In genomic region chr3:144968951-144969350, GRCh38 we compare ENCODE assay signal across 15 cellular contexts.
DNase-seq lines count a peak whose midpoint lies in the region; ATAC-seq and TF ChIP-seq lines count a peak whose summit lies in the region.
"Had no signal": no experiment of that assay in that cellular context is flagged by ENCODE, and none has a peak within 500 bp of the region (broad histone marks: within the 10 kb centered on the region; RNA-seq: fewer than 3 reads in every experiment).

No MANE protein-coding gene starts in this region.

- peaks cover 4% of the 10 kb centered on the region for H3K9me3 ChIP-seq in smooth muscle cell (replicated peaks; ENCODE audit: low read depth)
- H3K9me3 ChIP-seq: Caco-2 had no signal

- no peaks in the 10 kb centered on the region for H3K79me2 ChIP-seq in smooth muscle cell (ENCODE audit: low read depth)

- POLR2A ChIA-PET in T-cell (lab: Charles Lee), result no interaction called here

- peaks cover 3 to 4% (median 3%) of the 10 kb centered on the region in 3 donors for H3K9me3 Mint-ChIP-seq in T-cell
- H3K9me3 Mint-ChIP-seq in HFFc6, result peaks cover 15% of the 10 kb centered on the region; the same call in 1 of the 2 replicates

- H3K4me1 ChIP-seq in smooth muscle cell (ENCODE audit: low read depth), result peaks cover 6% of the 10 kb centered on the region
- H3K4me1 ChIP-seq: A549, Caco-2 had no signal

- no peaks in the 10 kb centered on the region for H3K27me3 ChIP-seq in smooth muscle cell (ENCODE audit: low read depth)

- H3K4me3 ChIP-seq in choroid plexus epithelial cell (ENCODE audit: low read depth, low read length) (no peak overlapping the region), smooth muscle cell (no peak overlapping the region)
- H3K4me3 ChIP-seq: A549 had no signal

- H3K27me3 Mint-ChIP-seq in T-cell (no peaks in the 10 kb centered on the region), HFFc6 (ENCODE audit: insufficient read depth) (no peaks in the 10 kb centered on the region)

- CTCF ChIA-PET in T-cell (lab: Charles Lee), result no interaction called here

- peak overlapping the region; percentile 21 for H3K9ac ChIP-seq in smooth muscle cell (ENCODE audit: low read depth)

- H3K4me1 Mint-ChIP-seq in T-cell, result no peaks in the 10 kb centered on the region
- H3K4me1 Mint-ChIP-seq in HFFc6 (ENCODE audit: low read depth), result no peaks in the 10 kb centered on the region
- H3K4me1 Mint-ChIP-seq: CD14-positive monocyte had no signal

- no peaks in the 10 kb centered on the region for H4K20me1 ChIP-seq in smooth muscle cell (ENCODE audit: low read depth)

- no peak overlapping the region for H3K27ac Mint-ChIP-seq in T-cell
- H3K27ac Mint-ChIP-seq in HFFc6, result no peak overlapping the region
- H3K27ac Mint-ChIP-seq: CD14-positive monocyte; CD8-positive, alpha-beta T cell had no signal

- H2AFZ ChIP-seq in smooth muscle cell (ENCODE audit: low read depth), result peak overlapping the region; percentile 60

- H3K36me3 Mint-ChIP-seq in T-cell (no peaks in the 10 kb centered on the region), HFFc6 (ENCODE audit: low read depth) (no peaks in the 10 kb centered on the region)
- H3K36me3 Mint-ChIP-seq: CD14-positive monocyte; CD8-positive, alpha-beta T cell had no signal

- TF ChIP-seq CTCF in choroid plexus epithelial cell (conservative IDR thresholded peaks at IDR 0.05; ENCODE audit: low read depth, low read length) (no peak), smooth muscle cell (IDR thresholded peaks at IDR 0.05; ENCODE audit: borderline replicate concordance, insufficient read depth, poor library complexity, severe bottlenecking) (no peak), HFFc6 (IDR thresholded peaks at IDR 0.05) (no peak)

- no peak for ATAC-seq in T-cell (replicated peaks in 1 of 4)
- ATAC-seq: A549; CD8-positive, alpha-beta T cell; HCT116 had no signal

- WGBS in smooth muscle cell (ENCODE audit: low lambda C conversion rate), result 40% methylated on average over 1 of the region's 1 CpG

- no peaks in the 10 kb centered on the region for H3K36me3 ChIP-seq in smooth muscle cell (ENCODE audit: low read depth)

- H3K4me3 Mint-ChIP-seq in T-cell (no peak overlapping the region), HFFc6 (no peak overlapping the region)
- H3K4me3 Mint-ChIP-seq: CD14-positive monocyte; CD8-positive, alpha-beta T cell had no signal

- no peaks in the 10 kb centered on the region for H3F3A ChIP-seq in smooth muscle cell (ENCODE audit: low read depth)

- peak overlapping the region; percentile 80 for H3K27ac ChIP-seq in smooth muscle cell (ENCODE audit: low read depth)
- H3K27ac ChIP-seq: A549 had no signal

- DNase-seq in amniotic epithelial cell (ENCODE audit: low read depth), result peak; percentile 59
- peak; percentile 64 for DNase-seq in choroid plexus epithelial cell (ENCODE audit: low read depth)
- DNase-seq in iris pigment epithelial cell (ENCODE audit: low read depth), result peak; percentile 84
- no peak for DNase-seq in smooth muscle cell (lab: John Stamatoyannopoulos, UW; ENCODE audit: unreplicated experiment)
- no peak for DNase-seq in NCI-H2029 (lab: John Stamatoyannopoulos, UW)
- no peak for DNase-seq in T-cell
- no peak for DNase-seq in HFFc6
- DNase-seq: Caco-2; CD8-positive, alpha-beta T cell; DND-41; GDM1; IMR-90 had no signal

- H3K4me2 ChIP-seq in smooth muscle cell, result peak overlapping the region; percentile 59
- H3K4me2 ChIP-seq: A549 had no signal

Comparison
In these comparisons a context has a peak if more than half of its experiments do, and no peak if none do; other contexts are left out.
1. DNase-seq: peak in amniotic epithelial cell (single experiment), choroid plexus epithelial cell (single experiment) and iris pigment epithelial cell (single experiment); none in smooth muscle cell (single experiment), NCI-H2029 (single experiment), T-cell (0 of 34) and HFFc6 (single experiment).